Comparison of ENCODE assay signal across 9 cellular contexts in genomic region chr12:6953417-6954315, GRCh38. TPM values are rescaled to one million over a fixed set of nuclear protein-coding genes. Genes with fewer than 3 reads are reported as not detected.
DNase-seq lines count a peak whose midpoint lies in the region; ATAC-seq and TF ChIP-seq lines count a peak whose summit lies in the region.
"Had no signal": no experiment of that assay in that cellular context is flagged by ENCODE, and none has a peak within 500 bp of the region (broad histone marks: within the 10 kb centered on the region; RNA-seq: fewer than 3 reads in every experiment).

No MANE protein-coding gene starts in this region.

- peak overlapping the region; percentile 88 to 95 (median 92) for H3K9ac ChIP-seq in BLaER1 treated with 17β-estradiol and CSF1 and Interleukin-3, amounts not matched to agents 10 nM and 100 nM
- no peak overlapping the region for H3K9ac ChIP-seq in IMR-90 (ENCODE audit: low read depth, low read length)

- no peak overlapping the region for H2BK5ac ChIP-seq in IMR-90 (ENCODE audit: low read depth, low read length, poor library complexity, severe bottlenecking)

- TF ChIP-seq EP300 in sigmoid colon (IDR thresholded peaks at IDR 0.05), result no peak

- H2AK9ac ChIP-seq in IMR-90 (replicated peaks; ENCODE audit: low read depth, low read length, poor library complexity), result peak overlapping the region; percentile 81

- CTCF ChIA-PET in IMR-90 (lab: Yijun Ruan, JAX), result no interaction called here
- CTCF ChIA-PET in activated CD4-positive, alpha-beta memory T cell treated with anti-CD3 and anti-CD28 coated beads, Interleukin-2, amount 10 ng/mL, durations not matched to agents 7 days and 5 days (lab: Charles Lee), result interaction anchor here (1.1 to 11.2 kb wide), 6 partner anchors 7 to 82 kb away, joined by 4 to 465 read pairs (median 10); partner anchors contain the start of genes C12orf57 and RNU7-1

- H3K4me1 ChIP-seq in BLaER1 treated with 17β-estradiol and CSF1 and Interleukin-3, amounts not matched to agents 10 nM and 100 nM, result peaks cover 71 to 99% (median 88%) of the 10 kb centered on the region in 10 experiments
- H3K4me1 ChIP-seq in IMR-90 (ENCODE audit: control insufficient read depth, insufficient read depth, low read length) (0 out of 2 replicates have a peak, but pooled peaks cover 2% of the 10 kb centered on the region), esophagus (ENCODE audit: control insufficient read depth in 2 of 2, insufficient read depth in 2 of 2, low read length in 1 of 2) (peaks cover 0 to 11% of the 10 kb centered on the region in 2 donors), sigmoid colon (peaks cover 0 to 9% (median 2%) of the 10 kb centered on the region in 4 donors)

- ATAC-seq in GM19468 (IDR thresholded peaks at IDR 0.05; ENCODE audit: extremely low read depth, unreplicated experiment) (peak; percentile 37), IMR-90 (ENCODE audit: low read depth) (peak; percentile 42; the same call in 1 of the 2 replicates)

- DNase-seq in IMR-90 (no peak), sigmoid colon (peak; percentile 79), occipital lobe (lab: John Stamatoyannopoulos, UW) (no peak), T1000 (lab: John Stamatoyannopoulos, UW) (no peak)
- DNase-seq in activated CD4-positive, alpha-beta memory T cell treated with anti-CD3 and anti-CD28 coated beads, Interleukin-2, amount 10 ng/mL, durations not matched to agents 7 days and 5 days, result peak; percentile 84

- H4K5ac ChIP-seq in IMR-90 (ENCODE audit: low read depth, low read length), result peak overlapping the region; percentile 9; the same call in 1 of the 2 replicates

- 80% methylated on average over 11 of the region's 24 CpGs; no CpG with 5 or more reads in 1 of the 2 experiments for WGBS in IMR-90 (ENCODE audit: extremely low coverage in 2 of 2, insufficient read length in 1 of 2), 2 experiments
- 57 to 65% methylated on average over 23 to 24 of the region's 24 CpGs for WGBS in esophagus, 2 donors
- 36 to 74% methylated on average over 24 of the region's 24 CpGs for WGBS in sigmoid colon, 2 donors

- H3K4ac ChIP-seq in IMR-90 (ENCODE audit: low read depth, low read length), result peak overlapping the region; percentile 73; the same call in 1 of the 2 replicates

- dilution Hi-C loops in IMR-90 (cut with HindIII; ENCODE audit: low sequenced_read_pairs, unreplicated experiment), result no loop called here

- no peaks in the 10 kb centered on the region for H3K9me3 ChIP-seq in BLaER1 treated with 17β-estradiol and CSF1 and Interleukin-3, amounts not matched to agents 10 nM and 100 nM (replicated peaks in 1 of 11)
- H3K9me3 ChIP-seq in IMR-90 (ENCODE audit: control insufficient read depth, insufficient read depth, low read length) (no peaks in the 10 kb centered on the region), esophagus (ENCODE audit: control insufficient read depth in 2 of 2, insufficient read depth in 1 of 2, low read depth in 1 of 2, low read length in 1 of 2) (no peaks in the 10 kb centered on the region), sigmoid colon (no peaks in the 10 kb centered on the region)

- H4K91ac ChIP-seq in IMR-90 (ENCODE audit: insufficient read depth, low read depth, low read length), result no peak overlapping the region

- no peak for TF ChIP-seq RAD21 in IMR-90 (IDR thresholded peaks at IDR 0.05; ENCODE audit: low read length)

- H3K4me3 ChIP-seq in BLaER1 treated with 17β-estradiol and CSF1 and Interleukin-3, amounts not matched to agents 10 nM and 100 nM, result peak overlapping the region; percentile 78 to 99 (median 86)
- H3K4me3 ChIP-seq in IMR-90 (ENCODE audit: insufficient read depth, low read depth, low read length) (no peak overlapping the region), esophagus (ENCODE audit: low read depth in 1 of 2, low read length in 2 of 2) (peak overlapping the region in 1 of 2 donors; percentile 4), sigmoid colon (peak overlapping the region in 2 of 4 donors; percentile 31 to 48)

- H3K9me1 ChIP-seq in IMR-90 (ENCODE audit: insufficient read depth, low read length), result no peaks in the 10 kb centered on the region

- no peak overlapping the region for H3K18ac ChIP-seq in IMR-90 (ENCODE audit: low read depth, low read length)

- intact Hi-C loops in IMR-90 (cut with micrococcal nuclease), result no loop called here
- intact Hi-C loops in sigmoid colon (cut with DNase I), result no loop called here

- peak overlapping the region; percentile 94 to 100 (median 99) for H3K4me2 ChIP-seq in BLaER1 treated with 17β-estradiol and CSF1 and Interleukin-3, amounts not matched to agents 10 nM and 100 nM
- H3K4me2 ChIP-seq in IMR-90 (ENCODE audit: low read depth, low read length), result no peak overlapping the region

- peak overlapping the region; percentile 94 for H3K4me3 Mint-ChIP-seq in activated CD4-positive, alpha-beta memory T cell treated with anti-CD3 and anti-CD28 coated beads, Interleukin-2, amount 10 ng/mL, durations not matched to agents 7 days and 5 days

- peak overlapping the region; percentile 99 for H3K27ac Mint-ChIP-seq in activated CD4-positive, alpha-beta memory T cell treated with anti-CD3 and anti-CD28 coated beads, Interleukin-2, amount 10 ng/mL, durations not matched to agents 7 days and 5 days

- peaks cover 81% of the 10 kb centered on the region for H3K4me1 Mint-ChIP-seq in activated CD4-positive, alpha-beta memory T cell treated with anti-CD3 and anti-CD28 coated beads, Interleukin-2, amount 10 ng/mL, durations not matched to agents 7 days and 5 days

- peaks cover 0 to 60% (median 33%) of the 10 kb centered on the region in 11 experiments; a peak in 18 of 22 replicates for H3K36me3 ChIP-seq in BLaER1 treated with 17β-estradiol and CSF1 and Interleukin-3, amounts not matched to agents 10 nM and 100 nM
- H3K36me3 ChIP-seq in IMR-90 (ENCODE audit: control insufficient read depth, insufficient read depth, low read length) (no peaks in the 10 kb centered on the region), esophagus (ENCODE audit: control insufficient read depth in 2 of 2, insufficient read depth in 2 of 2, low read length in 1 of 2) (peaks cover 0 to 13% of the 10 kb centered on the region in 2 donors), sigmoid colon (no peaks in the 10 kb centered on the region)

- H3K56ac ChIP-seq in IMR-90 (ENCODE audit: extremely low read depth, insufficient read depth, low read length), result no peak overlapping the region

- no peak overlapping the region for H2BK120ac ChIP-seq in IMR-90 (ENCODE audit: low read depth, low read length)

- peaks cover 0 to 55% (median 19%) of the 10 kb centered on the region in 11 experiments; a peak in 13 of 22 replicates for H4K20me1 ChIP-seq in BLaER1 treated with 17β-estradiol and CSF1 and Interleukin-3, amounts not matched to agents 10 nM and 100 nM
- no peaks in the 10 kb centered on the region for H4K20me1 ChIP-seq in IMR-90 (ENCODE audit: insufficient read depth, low read length)

- POLR2A ChIA-PET in IMR-90 (lab: Charles Lee; ENCODE audit: unreplicated experiment), result no interaction called here
- POLR2A ChIA-PET in activated CD4-positive, alpha-beta memory T cell treated with anti-CD3 and anti-CD28 coated beads, Interleukin-2, amount 10 ng/mL, durations not matched to agents 7 days and 5 days (lab: Charles Lee), result interaction anchor here (0.8 to 13.2 kb wide), 13 partner anchors 6 to 155 kb away, joined by 3 to 1188 read pairs (median 5); partner anchors contain the start of genes ATN1, C12orf57, EMG1 and PHB2

- H2AFZ ChIP-seq in IMR-90 (replicated peaks; ENCODE audit: low read length, poor library complexity), result peak overlapping the region; percentile 87

- peak overlapping the region; percentile 71 for H3K14ac ChIP-seq in IMR-90 (replicated peaks; ENCODE audit: low read depth, low read length)

- H3K9me3 Mint-ChIP-seq in activated CD4-positive, alpha-beta memory T cell treated with anti-CD3 and anti-CD28 coated beads, Interleukin-2, amount 10 ng/mL, durations not matched to agents 7 days and 5 days, result no peaks in the 10 kb centered on the region

- H2BK20ac ChIP-seq in IMR-90 (ENCODE audit: low read depth, low read length), result no peak overlapping the region

- no peaks in the 10 kb centered on the region for H3K27me3 Mint-ChIP-seq in activated CD4-positive, alpha-beta memory T cell treated with anti-CD3 and anti-CD28 coated beads, Interleukin-2, amount 10 ng/mL, durations not matched to agents 7 days and 5 days

- no peak overlapping the region; the same call in 2 of the 3 replicates for H2BK15ac ChIP-seq in IMR-90 (ENCODE audit: low read depth, low read length)

- in situ Hi-C loops in IMR-90 (cut with MboI; ENCODE audit: low sequenced_read_pairs), result no loop called here

- no TSS peak for BruUV-seq in IMR-90 (replicated peaks; lab: Mats Ljungman, UMichigan)

- peak overlapping the region in 1 of 2 experiments; percentile 24; a peak in 2 of 4 replicates for H4K8ac ChIP-seq in IMR-90 (ENCODE audit: low read depth in 2 of 2, low read length in 2 of 2)

- H3K79me1 ChIP-seq in IMR-90 (ENCODE audit: low read depth in 1 of 2, low read length in 2 of 2), result no peaks in the 10 kb centered on the region

- peaks cover 71% of the 10 kb centered on the region for H3K36me3 Mint-ChIP-seq in activated CD4-positive, alpha-beta memory T cell treated with anti-CD3 and anti-CD28 coated beads, Interleukin-2, amount 10 ng/mL, durations not matched to agents 7 days and 5 days (ENCODE audit: low read depth)

- H2AK5ac ChIP-seq in IMR-90 (ENCODE audit: low read depth, low read length), result peak overlapping the region; percentile 46; the same call in 1 of the 2 replicates

- H3K23ac ChIP-seq in IMR-90 (ENCODE audit: low read depth, low read length), result no peak overlapping the region

- H3K27me3 ChIP-seq in BLaER1 treated with 17β-estradiol and CSF1 and Interleukin-3, amounts not matched to agents 10 nM and 100 nM, result no peaks in the 10 kb centered on the region
- no peaks in the 10 kb centered on the region for H3K27me3 ChIP-seq in IMR-90 (ENCODE audit: control insufficient read depth, insufficient read depth, low read length)
- H3K27me3 ChIP-seq in esophagus (ENCODE audit: control insufficient read depth in 1 of 2, insufficient read depth in 2 of 2, low read length in 2 of 2), result no peaks in the 10 kb centered on the region
- no peaks in the 10 kb centered on the region for H3K27me3 ChIP-seq in sigmoid colon

- H3K27ac ChIP-seq in BLaER1 treated with 17β-estradiol and CSF1 and Interleukin-3, amounts not matched to agents 10 nM and 100 nM, result peak overlapping the region; percentile 82 to 95 (median 93)
- H3K27ac ChIP-seq in IMR-90 (ENCODE audit: insufficient read depth, low read length), result no peak overlapping the region
- H3K27ac ChIP-seq in esophagus (ENCODE audit: low read depth in 2 of 2, low read length in 1 of 2), result peak overlapping the region; percentile 37 to 59
- peak overlapping the region; percentile 32 to 60 (median 46) for H3K27ac ChIP-seq in sigmoid colon

- TF ChIP-seq CTCF in IMR-90 (conservative IDR thresholded peaks at IDR 0.05; ENCODE audit: low read depth, low read length) (no peak), sigmoid colon (IDR thresholded peaks at IDR 0.05) (no peak)

- TF ChIP-seq POLR2A in IMR-90 (IDR thresholded peaks at IDR 0.05; ENCODE audit: low read depth, low read length) (no peak), sigmoid colon (IDR thresholded peaks at IDR 0.05) (no peak)

RNA-seq across cellular contexts. Expression of gene PTPN6, which starts 2.5 kb away (rescaled TPM):
- total RNA-seq in IMR-90 (2012; rRNA removed) (under 0.01 TPM in 1 of 2 replicates, not detected in the other), sigmoid colon (10 to 100 TPM in 3 of 4 donors, 1 to 10 TPM in 1; 5.3 to 13.6 (median 11.8) TPM), occipital lobe (3.1 TPM)
- polyA plus RNA-seq in IMR-90 (2012; rRNA removed) (0.14 TPM in 1 of 2 replicates, not detected in the other), esophagus (10 to 100 TPM; 19.1 to 38.3 TPM), sigmoid colon (10 to 100 TPM; 42.1 to 92.4 (median 67.3) TPM)
- polyA plus RNA-seq in IMR-90 (2012; cell fraction: cytosol; rRNA removed), result 0.08 TPM in 1 of 2 replicates, not detected in the other
- polyA plus RNA-seq in IMR-90 (2012; cell fraction: nucleus; rRNA removed; ENCODE audit: low replicate concordance), result 0.66 and 0.67 TPM in 2 replicates
- 100 to 1,000 TPM; 295 to 299 TPM for total RNA-seq in activated CD4-positive, alpha-beta memory T cell treated with anti-CD3 and anti-CD28 coated beads, Interleukin-2, amount 10 ng/mL, durations not matched to agents 7 days and 5 days
- total RNA-seq: Daoy had no signal

RNA-seq across cellular contexts. Expression of gene C12orf57, which starts 9.8 kb away (rescaled TPM):
- 197 and 238 TPM in 2 replicates for total RNA-seq in IMR-90 (2012; rRNA removed)
- 530 and 703 TPM in 2 replicates for polyA plus RNA-seq in IMR-90 (2012; rRNA removed)
- 1,066 and 1,272 TPM in 2 replicates for polyA plus RNA-seq in IMR-90 (2012; cell fraction: cytosol; rRNA removed)
- 218 and 334 TPM in 2 replicates for polyA plus RNA-seq in IMR-90 (2012; cell fraction: nucleus; rRNA removed; ENCODE audit: low replicate concordance)
- total RNA-seq in activated CD4-positive, alpha-beta memory T cell treated with anti-CD3 and anti-CD28 coated beads, Interleukin-2, amount 10 ng/mL, durations not matched to agents 7 days and 5 days, result 100 to 1,000 TPM; 141 TPM
- polyA plus RNA-seq in esophagus, result 100 to 1,000 TPM; 108 to 253 TPM
- 100 to 1,000 TPM; 465 to 697 (median 652) TPM for total RNA-seq in sigmoid colon
- polyA plus RNA-seq in sigmoid colon, result 100 to 1,000 TPM; 305 to 810 (median 418) TPM
- total RNA-seq in occipital lobe, result 243 TPM

RNA-seq across cellular contexts. Expression of gene RNU7-1, which starts 10.1 kb away (rescaled TPM):
- total RNA-seq in IMR-90 (2012; rRNA removed) (not detected in 2 replicates), sigmoid colon (not detected), occipital lobe (not detected)
- polyA plus RNA-seq in IMR-90 (2012; rRNA removed) (not detected in 2 replicates), esophagus (not detected), sigmoid colon (not detected)
- polyA plus RNA-seq in IMR-90 (2012; cell fraction: cytosol; rRNA removed), result not detected in 2 replicates
- polyA plus RNA-seq in IMR-90 (2012; cell fraction: nucleus; rRNA removed; ENCODE audit: low replicate concordance), result not detected in 2 replicates
- total RNA-seq in activated CD4-positive, alpha-beta memory T cell treated with anti-CD3 and anti-CD28 coated beads, Interleukin-2, amount 10 ng/mL, durations not matched to agents 7 days and 5 days, result not detected
- total RNA-seq: Daoy had no signal

RNA-seq across cellular contexts. Expression of gene PHB2, which starts 16.8 kb away (rescaled TPM):
- total RNA-seq in IMR-90 (2012; rRNA removed) (219 and 240 TPM in 2 replicates), sigmoid colon (100 to 1,000 TPM; 211 to 327 (median 285) TPM), occipital lobe (102 TPM)
- polyA plus RNA-seq in IMR-90 (2012; rRNA removed) (286 and 298 TPM in 2 replicates), esophagus (100 to 1,000 TPM in 1 of 2 donors, 10 to 100 TPM in 1; 68.5 to 161 TPM), sigmoid colon (100 to 1,000 TPM; 180 to 283 (median 184) TPM)
- 237 and 296 TPM in 2 replicates for polyA plus RNA-seq in IMR-90 (2012; cell fraction: cytosol; rRNA removed)
- 247 and 256 TPM in 2 replicates for polyA plus RNA-seq in IMR-90 (2012; cell fraction: nucleus; rRNA removed; ENCODE audit: low replicate concordance)
- total RNA-seq in activated CD4-positive, alpha-beta memory T cell treated with anti-CD3 and anti-CD28 coated beads, Interleukin-2, amount 10 ng/mL, durations not matched to agents 7 days and 5 days, result 100 to 1,000 TPM; 194 to 196 TPM

RNA-seq across cellular contexts. Expression of gene EMG1, which starts 17.0 kb away (rescaled TPM):
- 43.6 and 66.1 TPM in 2 replicates for total RNA-seq in IMR-90 (2012; rRNA removed)
- 37.5 and 43.1 TPM in 2 replicates for polyA plus RNA-seq in IMR-90 (2012; rRNA removed)
- 25.0 and 67.8 TPM in 2 replicates for polyA plus RNA-seq in IMR-90 (2012; cell fraction: cytosol; rRNA removed)
- 11.1 and 24.5 TPM in 2 replicates for polyA plus RNA-seq in IMR-90 (2012; cell fraction: nucleus; rRNA removed; ENCODE audit: low replicate concordance)
- 10 to 100 TPM; 39.4 to 50.2 TPM for total RNA-seq in activated CD4-positive, alpha-beta memory T cell treated with anti-CD3 and anti-CD28 coated beads, Interleukin-2, amount 10 ng/mL, durations not matched to agents 7 days and 5 days
- polyA plus RNA-seq in esophagus, result 10 to 100 TPM; 13.5 to 29.5 TPM
- total RNA-seq in sigmoid colon, result 10 to 100 TPM; 18.8 to 32.3 (median 22.7) TPM
- 10 to 100 TPM; 19.2 to 33.0 (median 21.3) TPM for polyA plus RNA-seq in sigmoid colon
- 26.0 TPM for total RNA-seq in occipital lobe

Comparison
In these comparisons a context has a peak if more than half of its experiments do, and no peak if none do; other contexts are left out.
1. DNase-seq: peak in activated CD4-positive, alpha-beta memory T cell treated with anti-CD3 and anti-CD28 coated beads, Interleukin-2, amount 10 ng/mL, durations not matched to agents 7 days and 5 days (single experiment) and sigmoid colon (single experiment); none in IMR-90 (single experiment), occipital lobe (single experiment) and T1000 (single experiment).
2. RNA of gene PTPN6, which starts 2.5 kb away (total RNA-seq): 295 to 299 TPM in activated CD4-positive, alpha-beta memory T cell treated with anti-CD3 and anti-CD28 coated beads, Interleukin-2, amount 10 ng/mL, durations not matched to agents 7 days and 5 days; 5.3 to 13.6 TPM in sigmoid colon, 3.1 TPM in occipital lobe (single experiment) and under 0.01 TPM in IMR-90; every median in the first group is over 10 times any median in the second.